Comparison of ENCODE assay signal across 17 cellular contexts in genomic region chr1:17887646-17888395, GRCh38.
DNase-seq lines count a peak whose midpoint lies in the region; TF ChIP-seq lines count a peak whose summit lies in the region.
"Had no signal": no experiment of that assay in that cellular context is flagged by ENCODE, and none has a peak within 500 bp of the region (broad histone marks: within the 10 kb centered on the region; RNA-seq: fewer than 3 reads in every experiment).

No MANE protein-coding gene starts in this region.

- H3K36me3 ChIP-seq in spleen (no peaks in the 10 kb centered on the region), SJCRH30 (no peaks in the 10 kb centered on the region)

- no peak for TF ChIP-seq POLR2A in spleen (IDR thresholded peaks at IDR 0.05)

- H3K27me3 ChIP-seq in spleen (replicated peaks in 1 of 7), result peaks cover 0 to 58% (median 10%) of the 10 kb centered on the region in 7 donors
- peaks cover 21% of the 10 kb centered on the region for H3K27me3 ChIP-seq in SJCRH30

- H3K4me3 ChIP-seq in spleen, result no peak overlapping the region
- H3K4me3 ChIP-seq in SJCRH30, result no peak overlapping the region
- H3K4me3 ChIP-seq: PC-9 had no signal

- DNase-seq in DMS 273 (lab: John Stamatoyannopoulos, UW; ENCODE audit: unreplicated experiment), result peak; percentile 47
- DNase-seq in DMS 273 treated with DMSO at 0.1 percent for 48 hours (lab: John Stamatoyannopoulos, UW), result no peak
- peak; percentile 96 for DNase-seq in NCI-H1105 treated with DMSO at 0.1 percent for 48 hours (lab: John Stamatoyannopoulos, UW)
- DNase-seq in cerebellar cortex (ENCODE audit: low spot score), result peak; percentile 82
- peak; percentile 32 for DNase-seq in spleen
- no peak for DNase-seq in GM19238 (ENCODE audit: insufficient read length, low spot score)
- no peak for DNase-seq in NCI-H524 treated with DMSO at 0.1 percent for 48 hours (lab: John Stamatoyannopoulos, UW)
- DNase-seq in SJCRH30, result no peak
- DNase-seq: CD8-positive, alpha-beta T cell; Kasumi-1; MM.1S; NCI-H187 treated with DMSO at 0.1 percent for 48 hours; NCI-H526 treated with DMSO at 0.1 percent for 48 hours; PC-9; SW 1271 had no signal

- H3K27ac ChIP-seq in spleen (no peak overlapping the region), SJCRH30 (no peak overlapping the region)
- H3K27ac ChIP-seq: 22Rv1, HL-60, PC-9 had no signal

- intact Hi-C loops in spleen (cut with DNase I; ENCODE audit: low total_unique reads), result no loop called here

- no peaks in the 10 kb centered on the region for H3K9me3 ChIP-seq in spleen
- no peaks in the 10 kb centered on the region for H3K9me3 ChIP-seq in SJCRH30 (replicated peaks)

- WGBS in spleen, 5 donors, result 54 to 63% (median 59%) methylated on average over 14 to 20 of the region's 20 CpGs

- TF ChIP-seq CTCF in spleen (IDR thresholded peaks at IDR 0.05 in 8 of 11, conservative IDR thresholded peaks at IDR 0.05 in 3 of 11), result no peak

- H3K4me1 ChIP-seq in spleen (no peaks in the 10 kb centered on the region), SJCRH30 (no peaks in the 10 kb centered on the region)

Comparison
In these comparisons a context has a peak if more than half of its experiments do, and no peak if none do; other contexts are left out.
1. DNase-seq: peak in DMS 273 (single experiment), NCI-H1105 treated with DMSO at 0.1 percent for 48 hours (single experiment), cerebellar cortex (single experiment) and spleen (single experiment); none in DMS 273 treated with DMSO at 0.1 percent for 48 hours (single experiment), GM19238 (single experiment), NCI-H524 treated with DMSO at 0.1 percent for 48 hours (single experiment) and SJCRH30 (0 of 2).